ENCODE assay signal across 8 cellular contexts in the genomic region with DNA sequence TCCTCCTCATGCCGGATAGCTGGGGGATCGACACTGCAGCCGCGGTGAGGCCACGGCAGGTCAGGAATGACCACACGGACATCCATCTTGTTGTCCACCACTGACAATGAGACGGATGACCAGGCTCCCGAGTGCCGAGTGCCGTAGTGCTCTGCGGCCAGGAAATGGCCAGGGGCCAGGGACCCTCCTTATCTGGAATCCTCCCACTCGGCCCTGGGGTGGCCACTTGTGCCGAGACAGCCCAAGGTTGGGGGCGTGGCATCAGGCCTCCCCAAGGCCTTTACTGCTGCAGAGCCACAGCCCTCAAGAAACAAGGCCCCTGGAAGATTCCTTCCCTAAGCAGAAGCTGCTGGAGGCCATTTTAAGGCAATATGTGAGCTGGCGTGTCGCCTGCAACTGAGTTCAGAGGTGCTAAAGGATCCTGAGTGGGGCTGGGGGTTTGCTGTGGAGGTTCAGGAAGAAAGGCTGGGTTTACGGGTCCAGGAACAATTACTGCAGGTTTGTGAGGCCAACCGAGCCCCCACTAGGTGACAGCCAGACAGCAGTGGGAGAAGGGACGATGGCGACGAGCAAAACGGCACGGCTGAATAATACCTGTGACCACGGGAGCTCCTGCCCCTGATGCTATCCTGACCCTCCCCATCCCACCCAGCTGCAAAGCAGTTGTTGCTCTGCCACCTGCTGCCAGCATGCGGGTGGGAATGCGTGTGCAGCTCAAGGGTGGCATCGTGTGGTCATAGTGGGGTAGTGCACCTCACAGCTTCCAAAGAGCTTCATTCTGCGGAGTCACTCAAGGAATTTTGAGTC.
DNase-seq lines count a peak whose midpoint lies in the region; ATAC-seq and TF ChIP-seq lines count a peak whose summit lies in the region.

No MANE protein-coding gene starts in this region.

- H3K36me3 ChIP-seq in GM06990 (ENCODE audit: control insufficient read depth, insufficient read depth, low read length), result no peaks in the 10 kb centered on the region

- H3K4me3 ChIP-seq in GM06990 (replicated peaks; ENCODE audit: low read depth, low read length), result no peak overlapping the region

- peak; percentile 99 for TF ChIP-seq CTCF in GM06990 (IDR thresholded peaks at IDR 0.05; ENCODE audit: insufficient read depth, low read length, poor library complexity, severe bottlenecking)

- peaks cover 4% of the 10 kb centered on the region for H3K27me3 ChIP-seq in GM06990 (replicated peaks; ENCODE audit: control insufficient read depth, insufficient read depth, low read length)

- DNase-seq in GM06990 (ENCODE audit: extremely low read depth, insufficient read length) (peak; percentile 55), NCI-H2196 (lab: John Stamatoyannopoulos, UW; ENCODE audit: unreplicated experiment) (peak; percentile 79), kidney tubule cell (ENCODE audit: low spot score) (peak; percentile 77)
- DNase-seq in central memory CD4-positive, alpha-beta T cell, result peak; percentile 54
- DNase-seq in stimulated activated CD4-positive, alpha-beta T cell treated with anti-CD3 and anti-CD28 coated beads, Interleukin-2, amount 100 ng/mL, for 4 hours (ENCODE audit: low read depth), result peak; percentile 45

- ATAC-seq in HG02678 (IDR thresholded peaks at IDR 0.05; ENCODE audit: unreplicated experiment), result peak; percentile 64
- ATAC-seq in activated CD4-positive, CD25-positive, alpha-beta regulatory T cell treated with anti-CD3 and anti-CD28 coated beads, Interleukin-2, amount 50 U/mL, for 24 hours, result peak; percentile 69 to 70
- no peak for ATAC-seq in HG03095 (IDR thresholded peaks at IDR 0.05; ENCODE audit: unreplicated experiment)
